8 cellular contexts compared by ENCODE assay signal in the genomic region with DNA sequence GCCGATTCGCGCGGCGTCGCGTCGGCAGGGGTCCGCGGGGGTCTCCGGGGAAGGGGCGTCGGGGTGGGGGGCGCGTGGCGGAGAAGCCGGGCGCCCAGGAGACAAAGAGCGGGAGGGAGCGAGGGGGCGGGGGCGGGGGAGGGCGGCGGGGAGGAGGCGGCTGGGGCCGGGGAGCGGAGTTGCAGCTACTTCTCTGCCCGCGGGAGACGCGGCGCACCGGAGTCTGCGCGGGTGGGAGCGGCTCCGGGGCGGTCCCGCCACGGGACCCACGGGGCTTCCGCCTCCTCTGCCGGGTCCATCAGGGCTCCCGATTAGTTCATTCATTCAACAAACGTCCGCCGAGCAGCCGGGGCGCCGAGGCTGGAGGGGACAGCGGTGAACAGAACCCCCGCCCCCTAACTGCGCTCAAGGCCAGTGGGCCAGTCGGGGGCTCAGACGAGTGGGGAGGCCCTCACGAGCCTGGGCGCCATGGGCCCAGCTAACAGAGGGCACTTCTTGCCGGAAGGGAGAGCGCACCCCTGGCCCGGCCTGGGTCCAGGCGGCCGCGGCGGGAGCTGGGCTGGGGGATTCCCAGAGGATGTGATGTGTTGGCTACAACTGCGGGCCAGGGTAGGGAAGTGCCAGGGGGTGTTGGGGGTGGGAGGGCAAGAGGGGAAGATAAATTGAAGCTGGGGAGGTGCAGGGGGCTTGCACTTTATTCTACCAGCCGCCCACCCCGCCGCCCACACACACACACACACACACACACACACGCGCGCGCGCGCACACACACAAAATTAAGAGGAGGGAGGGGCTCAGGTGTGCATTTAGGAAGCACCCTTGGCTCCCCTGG.
DNase-seq lines count a peak whose midpoint lies in the region; ATAC-seq lines count a peak whose summit lies in the region.

A gene (minus strand): TSS at position 215 of the 832 bp plus-strand sequence. CDS start 5,201 bp downstream, outside the sequence.

- ATAC-seq in HG03439 (IDR thresholded peaks at IDR 0.05; ENCODE audit: unreplicated experiment) = no peak
- no peak for ATAC-seq in HG03354 (IDR thresholded peaks at IDR 0.05; ENCODE audit: poor library complexity, severe bottlenecking, unreplicated experiment)

- H3K4me3 ChIP-seq in iPS-18a (ENCODE audit: low read length) = peak within 1 kb of the TSS; percentile 61

- H3K27me3 ChIP-seq in iPS-18a (ENCODE audit: control insufficient read depth, insufficient read depth, low read length) = peaks cover 22% of the 10 kb centered on the region

- DNase-seq in GM03348 (ENCODE audit: low spot score) (peak; percentile 87), NCI-H2227 (lab: John Stamatoyannopoulos, UW; ENCODE audit: unreplicated experiment) (peak; percentile 83), astrocyte of the hippocampus (ENCODE audit: low read depth, low spot score) (peak; percentile 60), midbrain (lab: John Stamatoyannopoulos, UW) (no peak)
- peak; percentile 45 for DNase-seq in stimulated activated CD8-positive, alpha-beta memory T cell treated with anti-CD3 and anti-CD28 coated beads, Interleukin-4, amount 100 ng/mL, for 48 hours

- no peaks in the 10 kb centered on the region for H3K36me3 ChIP-seq in iPS-18a (ENCODE audit: control insufficient read depth, low read depth, low read length)

- peaks cover 28% of the 10 kb centered on the region for H3K4me1 ChIP-seq in iPS-18a (ENCODE audit: control insufficient read depth, low read depth, low read length)

- H3K27ac ChIP-seq in iPS-18a (ENCODE audit: low read length) = no peak within 1 kb of the TSS

- H3K9ac ChIP-seq in iPS-18a (ENCODE audit: low read length) = no peak within 1 kb of the TSS

- no peaks in the 10 kb centered on the region for H3K9me3 ChIP-seq in iPS-18a (ENCODE audit: control insufficient read depth, low read depth, low read length)
